28 cellular contexts compared by ENCODE assay signal in genomic region chr1:44411861-44412260, GRCh38. TPM values are rescaled to one million over a fixed set of nuclear protein-coding genes. Genes with fewer than 3 reads are reported as not detected.
A peak's percentile ranks its signal among the peaks of the same experiment; 100 is the strongest.
DNase-seq lines count a peak whose midpoint lies in the region; FAIRE-seq and TF ChIP-seq lines count a peak whose summit lies in the region.
"Had no signal": no experiment of that assay in that cellular context is flagged by ENCODE, and none has a peak within 500 bp of the region (broad histone marks: within the 10 kb centered on the region; RNA-seq: fewer than 3 reads in every experiment).

No MANE protein-coding gene starts in this region.

- peaks cover 19% of the 10 kb centered on the region for H3K27me3 Mint-ChIP-seq in neural crest cell (ENCODE audit: low read depth)

- TF ChIP-seq CTCF in fibroblast of mammary gland (conservative IDR thresholded peaks at IDR 0.05; ENCODE audit: control insufficient read depth, insufficient read depth, low read depth, low read length) (no peak), neural crest cell (conservative IDR thresholded peaks at IDR 0.05) (no peak), brain microvascular endothelial cell (IDR thresholded peaks at IDR 0.05; ENCODE audit: low read depth, low read length, missing control alignments) (no peak), tibial artery (IDR thresholded peaks at IDR 0.05) (no peak)

- peaks cover 23% of the 10 kb centered on the region for H3K4me1 Mint-ChIP-seq in neural crest cell

- H3K27ac ChIP-seq in brain microvascular endothelial cell = no peak overlapping the region
- H3K27ac ChIP-seq in tibial artery = no peak overlapping the region
- H3K27ac ChIP-seq: A549; BLaER1 treated with 17β-estradiol and CSF1 and Interleukin-3, amounts not matched to agents 10 nM and 100 nM; KMS-11 had no signal

- H3K4me3 Mint-ChIP-seq in neural crest cell = peak overlapping the region; percentile 20
- H3K4me3 Mint-ChIP-seq: CD4-positive, alpha-beta T cell had no signal

- peak; percentile 27 for FAIRE-seq in urothelium cell line (lab: Jason Lieb, UNC)
- FAIRE-seq in H54 (lab: Jason Lieb, UNC) = no peak
- FAIRE-seq: A549, GM12878, HTR-8/SVneo had no signal

- H3K36me3 Mint-ChIP-seq in neural crest cell (ENCODE audit: low read depth) = peaks cover 3% of the 10 kb centered on the region

- H3K4me1 ChIP-seq in tibial artery = peaks cover 0 to 14% (median 10%) of the 10 kb centered on the region in 4 donors
- H3K4me1 ChIP-seq: A549 had no signal

- intact Hi-C loops in tibial artery (cut with DNase I; ENCODE audit: low total_unique reads) = no loop called here

- no peak for TF ChIP-seq POLR2A in H54 (IDR thresholded peaks at IDR 0.05; ENCODE audit: low read depth, low read length)

- H3K36me3 ChIP-seq in brain microvascular endothelial cell (replicated peaks) (no peaks in the 10 kb centered on the region), tibial artery (no peaks in the 10 kb centered on the region)
- H3K36me3 ChIP-seq: BLaER1 treated with 17β-estradiol and CSF1 and Interleukin-3, amounts not matched to agents 10 nM and 100 nM had no signal

- no peaks in the 10 kb centered on the region for H3K9me3 Mint-ChIP-seq in neural crest cell
- H3K9me3 Mint-ChIP-seq: CD4-positive, alpha-beta T cell had no signal

- H3K9me3 ChIP-seq in tibial artery = no peaks in the 10 kb centered on the region
- H3K9me3 ChIP-seq: A549, SK-N-SH had no signal

- H3K27ac Mint-ChIP-seq in neural crest cell (ENCODE audit: unreplicated experiment) = no peak overlapping the region
- H3K27ac Mint-ChIP-seq: CD4-positive, alpha-beta T cell had no signal

- H3K4me3 ChIP-seq in fibroblast of mammary gland (ENCODE audit: control insufficient read depth, low read depth, low read length) (no peak overlapping the region), brain microvascular endothelial cell (ENCODE audit: low read depth, low read length) (no peak overlapping the region), tibial artery (no peak overlapping the region)
- H3K4me3 ChIP-seq: A549; BLaER1 treated with 17β-estradiol and CSF1 and Interleukin-3, amounts not matched to agents 10 nM and 100 nM; GM12878 had no signal

- in situ Hi-C loops in brain microvascular endothelial cell (cut with HindIII; ENCODE audit: low pct_ligation_motif_present, low sequenced_read_pairs) = no loop called here

- peak; percentile 73 for DNase-seq in NCI-H526 treated with DMSO at 0.1 percent for 48 hours (lab: John Stamatoyannopoulos, UW)
- DNase-seq in fibroblast of mammary gland (ENCODE audit: low read depth) = peak; percentile 47
- no peak for DNase-seq in neural crest cell (ENCODE audit: low read depth, low spot score)
- DNase-seq in urothelium cell line (ENCODE audit: low spot score) = no peak
- no peak for DNase-seq in brain microvascular endothelial cell
- DNase-seq in tibial artery = no peak
- no peak for DNase-seq in H54 (ENCODE audit: insufficient read length, low spot score)
- DNase-seq: AML-193; CD4-positive, alpha-beta T cell; COR-L47; EL; GDM1; GOT3; HCEC 1CT; NCI-H1092 treated with DMSO at 0.1 percent for 48 hours; NCI-H1436; NCI-H1930; NCI-H2107; NCI-H524; NCI-H82; NK-92 treated with Interleukin-12 subunit alpha and Interleukin-12 subunit beta, amount 100 ng/mL, for 24 hours; PC-3; SK-N-SH had no signal

- peaks cover 96% of the 10 kb centered on the region for H3K27me3 ChIP-seq in brain microvascular endothelial cell (replicated peaks)
- peaks cover 16 to 100% of the 10 kb centered on the region in 2 donors for H3K27me3 ChIP-seq in tibial artery

RNA-seq across cellular contexts. Expression of gene RNF220, which starts 6.8 kb away (rescaled TPM):
- total RNA-seq in neural crest cell = 96.7 and 101 TPM in 2 replicates

RNA-seq across cellular contexts. Expression of gene ERI3, which starts 56.8 kb away (rescaled TPM):
- 81.9 and 83.3 TPM in 2 replicates for total RNA-seq in neural crest cell

Comparison
In these comparisons a context has a peak if more than half of its experiments do, and no peak if none do; other contexts are left out.
1. DNase-seq: peak in NCI-H526 treated with DMSO at 0.1 percent for 48 hours (single experiment) and fibroblast of mammary gland (single experiment); none in neural crest cell (single experiment), urothelium cell line (single experiment), brain microvascular endothelial cell (single experiment), tibial artery (0 of 2) and H54 (single experiment).